ENCODE assay signal across 7 cellular contexts in the genomic region with DNA sequence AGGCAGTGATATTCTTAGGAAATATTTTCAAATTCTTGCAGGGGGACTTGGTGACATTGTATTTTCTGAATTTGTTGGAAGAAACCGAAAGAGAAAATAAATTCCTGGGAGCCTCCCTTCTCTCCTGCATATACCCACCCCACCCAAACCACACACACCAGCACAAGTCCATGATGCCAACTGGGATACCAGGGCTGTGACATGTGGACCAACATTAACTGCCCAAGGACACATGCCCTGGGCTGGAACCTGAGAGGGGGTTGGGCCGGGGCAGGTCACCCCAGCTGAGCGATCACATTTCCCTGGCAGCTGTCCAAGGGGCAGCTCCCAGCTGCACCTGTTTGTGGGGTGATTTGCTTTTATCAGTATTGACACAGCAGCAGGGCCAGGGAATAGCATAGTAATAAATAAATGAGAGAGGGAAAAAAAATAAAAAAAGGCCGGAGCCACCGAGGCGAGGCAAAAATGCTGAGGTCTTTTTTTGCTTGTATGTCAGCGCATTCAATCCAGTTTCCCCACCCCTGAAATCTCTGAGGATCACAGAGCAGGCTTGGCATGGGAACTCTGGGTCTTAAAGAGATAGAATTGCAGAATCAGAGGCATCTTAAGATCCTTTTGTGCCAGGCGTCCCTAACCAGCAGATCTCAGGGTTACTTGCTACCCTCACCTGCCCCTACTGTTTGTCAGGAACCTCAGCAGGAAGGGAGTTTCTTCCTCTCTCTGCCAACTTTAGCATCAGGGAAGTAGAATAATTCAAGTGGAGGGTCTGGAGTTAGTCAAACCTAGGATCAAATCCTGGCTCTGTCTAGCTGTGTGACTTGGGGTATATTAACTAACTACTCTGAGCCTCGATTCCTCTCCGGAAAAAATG.
A peak's percentile ranks its signal among the peaks of the same experiment; 100 is the strongest.
DNase-seq lines count a peak whose midpoint lies in the region; ATAC-seq and TF ChIP-seq lines count a peak whose summit lies in the region.

No MANE protein-coding gene starts in this region.

- intact Hi-C loops in activated CD4-positive, alpha-beta T cell treated with anti-CD3 and anti-CD28 coated beads, Interleukin-2, amount 10 ng/mL, durations not matched to agents 24 days and 14 days (cut with micrococcal nuclease): loop anchor here (1.0 to 2.0 kb wide), 2 partner anchors 33 to 66 kb away; no protein-coding TSS in a partner anchor

- no peaks in the 10 kb centered on the region for H3K9me3 Mint-ChIP-seq in activated CD4-positive, alpha-beta T cell treated with anti-CD3 and anti-CD28 coated beads, Interleukin-2, amount 10 ng/mL, durations not matched to agents 24 days and 14 days

- peak; percentile 50 for DNase-seq in NCI-H187 treated with DMSO at 0.1 percent for 48 hours (lab: John Stamatoyannopoulos, UW)
- peak; percentile 68 for DNase-seq in activated CD4-positive, alpha-beta T cell treated with anti-CD3 and anti-CD28 coated beads, Interleukin-2, amount 10 ng/mL, durations not matched to agents 24 days and 14 days
- peak; percentile 98 for DNase-seq in erythroblast (lab: John Stamatoyannopoulos, UW)
- DNase-seq in ureter (ENCODE audit: low spot score): peak; percentile 84

- peak overlapping the region; percentile 58 for H3K4me3 ChIP-seq in mucosa of stomach (ENCODE audit: low read length)

- peak overlapping the region; percentile 83 for H3K9ac ChIP-seq in mucosa of stomach (ENCODE audit: low read length)

- no peaks in the 10 kb centered on the region for H3K36me3 ChIP-seq in mucosa of stomach (ENCODE audit: control insufficient read depth, insufficient read depth, low read length)

- H3K4me1 ChIP-seq in mucosa of stomach (ENCODE audit: control insufficient read depth, insufficient read depth, low read length): peaks cover 39% of the 10 kb centered on the region

- ATAC-seq in GM21825 (IDR thresholded peaks at IDR 0.05; ENCODE audit: unreplicated experiment): peak; percentile 41
- ATAC-seq in HG03571 (IDR thresholded peaks at IDR 0.05; ENCODE audit: unreplicated experiment): no peak

- no peak for TF ChIP-seq POLR2A in erythroblast (IDR thresholded peaks at IDR 0.05; ENCODE audit: low read length)

- no peaks in the 10 kb centered on the region for H3K36me3 Mint-ChIP-seq in activated CD4-positive, alpha-beta T cell treated with anti-CD3 and anti-CD28 coated beads, Interleukin-2, amount 10 ng/mL, durations not matched to agents 24 days and 14 days (ENCODE audit: low read depth)

- H3K27me3 Mint-ChIP-seq in activated CD4-positive, alpha-beta T cell treated with anti-CD3 and anti-CD28 coated beads, Interleukin-2, amount 10 ng/mL, durations not matched to agents 24 days and 14 days: no peaks in the 10 kb centered on the region

- H3K27me3 ChIP-seq in mucosa of stomach (ENCODE audit: control insufficient read depth, insufficient read depth, low read length): no peaks in the 10 kb centered on the region

- H3K27ac Mint-ChIP-seq in activated CD4-positive, alpha-beta T cell treated with anti-CD3 and anti-CD28 coated beads, Interleukin-2, amount 10 ng/mL, durations not matched to agents 24 days and 14 days: peak overlapping the region; percentile 75

- peak overlapping the region; percentile 69 for H3K4me3 Mint-ChIP-seq in activated CD4-positive, alpha-beta T cell treated with anti-CD3 and anti-CD28 coated beads, Interleukin-2, amount 10 ng/mL, durations not matched to agents 24 days and 14 days

- H3K4me1 Mint-ChIP-seq in activated CD4-positive, alpha-beta T cell treated with anti-CD3 and anti-CD28 coated beads, Interleukin-2, amount 10 ng/mL, durations not matched to agents 24 days and 14 days: peaks cover 36% of the 10 kb centered on the region

- no peaks in the 10 kb centered on the region for H3K9me3 ChIP-seq in mucosa of stomach (ENCODE audit: control insufficient read depth, low read length)
